ENCODE assay signal across 19 cellular contexts in the genomic region with DNA sequence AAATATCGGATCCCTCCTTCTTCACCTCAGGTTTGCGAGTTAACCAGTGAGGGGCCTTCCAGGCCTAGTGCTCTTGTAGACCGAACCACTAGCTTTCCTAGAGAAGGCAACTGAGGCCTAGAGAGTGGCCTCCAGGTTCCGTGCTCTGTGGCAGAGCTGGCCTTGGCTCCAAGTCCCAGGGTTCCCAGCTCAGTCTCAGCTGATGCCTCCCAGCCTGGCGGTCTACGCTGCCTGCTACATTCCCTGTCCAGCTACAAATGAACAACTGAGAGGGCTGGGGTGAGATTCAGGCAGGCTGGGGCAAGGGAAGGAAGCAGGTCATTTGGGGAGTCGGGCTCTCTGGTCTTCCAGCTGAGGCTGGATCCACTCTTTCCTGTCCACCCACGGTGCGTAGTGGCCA. TPM values are rescaled to one million over a fixed set of nuclear protein-coding genes. Genes with fewer than 3 reads are reported as not detected.
DNase-seq lines count a peak whose midpoint lies in the region; ATAC-seq and TF ChIP-seq lines count a peak whose summit lies in the region.
"Had no signal": no experiment of that assay in that cellular context is flagged by ENCODE, and none has a peak within 500 bp of the region (broad histone marks: within the 10 kb centered on the region; RNA-seq: fewer than 3 reads in every experiment).

No MANE protein-coding gene starts in this region.

- no peak overlapping the region; the same call in 1 of the 2 replicates for H3K4me2 ChIP-seq in IMR-90 (ENCODE audit: low read depth, low read length)

- POLR2A ChIA-PET in AG04450 (lab: Yijun Ruan, JAX) = no interaction called here
- POLR2A ChIA-PET in IMR-90 (lab: Charles Lee; ENCODE audit: unreplicated experiment) = no interaction called here

- intact Hi-C loops in IMR-90 (cut with micrococcal nuclease) (loop anchor here (2.0 kb wide), 1 partner anchor 31 kb away; no protein-coding TSS in a partner anchor), psoas muscle (cut with DNase I) (loop anchor here (10.0 kb wide), 2 partner anchors 69 to 259 kb away; no protein-coding TSS in a partner anchor)

- peak overlapping the region; percentile 3 for H2AFZ ChIP-seq in IMR-90 (replicated peaks; ENCODE audit: low read length, poor library complexity)

- H3K23ac ChIP-seq in IMR-90 (ENCODE audit: low read depth, low read length) = no peak overlapping the region

- TF ChIP-seq CTCF in AG04450 (IDR thresholded peaks at IDR 0.05; ENCODE audit: low read depth, low read length) (no peak), IMR-90 (conservative IDR thresholded peaks at IDR 0.05; ENCODE audit: low read depth, low read length) (no peak), psoas muscle (IDR thresholded peaks at IDR 0.05) (no peak), coronary artery (IDR thresholded peaks at IDR 0.05) (no peak)

- H2BK120ac ChIP-seq in IMR-90 (ENCODE audit: low read depth, low read length) = no peak overlapping the region; the same call in 1 of the 2 replicates

- peaks cover 0 to 15% of the 10 kb centered on the region in 2 donors for H3K4me1 Mint-ChIP-seq in immature natural killer cell
- no peaks in the 10 kb centered on the region for H3K4me1 Mint-ChIP-seq in activated CD8-positive, alpha-beta memory T cell treated with anti-CD3 and anti-CD28 coated beads, Interleukin-2, amount 10 ng/mL, durations not matched to agents 7 days and 5 days

- H3K9me3 ChIP-seq in AG04450 (ENCODE audit: control insufficient read depth, insufficient read depth, low read length) (no peaks in the 10 kb centered on the region; the same call in 1 of the 2 replicates), IMR-90 (ENCODE audit: control insufficient read depth, insufficient read depth, low read length) (no peaks in the 10 kb centered on the region), psoas muscle (no peaks in the 10 kb centered on the region)

- H3K18ac ChIP-seq in IMR-90 (ENCODE audit: low read depth, low read length) = no peak overlapping the region; the same call in 1 of the 2 replicates

- H3K9me3 Mint-ChIP-seq in immature natural killer cell = no peaks in the 10 kb centered on the region
- H3K9me3 Mint-ChIP-seq in activated CD8-positive, alpha-beta memory T cell treated with anti-CD3 and anti-CD28 coated beads, Interleukin-2, amount 10 ng/mL, durations not matched to agents 7 days and 5 days (ENCODE audit: low read depth) = no peaks in the 10 kb centered on the region
- H3K9me3 Mint-ChIP-seq: HFFc6 had no signal

- CTCF ChIA-PET in AG04450 (lab: Charles Lee) (interaction anchor here (2.2 kb wide), 1 partner anchor 39 kb away, joined by 7 read pairs; no protein-coding TSS in a partner anchor), IMR-90 (lab: Yijun Ruan, JAX) (interaction anchor here (1.0 kb wide), 2 partner anchors 27 to 65 kb away, joined by 3 to 4 read pairs; no protein-coding TSS in a partner anchor)
- CTCF ChIA-PET in activated CD8-positive, alpha-beta memory T cell treated with anti-CD3 and anti-CD28 coated beads, Interleukin-2, amount 10 ng/mL, durations not matched to agents 7 days and 5 days (lab: Charles Lee) = no interaction called here

- H3K4me1 ChIP-seq in IMR-90 (ENCODE audit: control insufficient read depth, insufficient read depth, low read length) (peaks cover 23% of the 10 kb centered on the region), psoas muscle (peaks cover 41% of the 10 kb centered on the region)

- 0 out of 2 replicates have a peak overlapping the region, but pooled peaks have one; percentile 17 for H3K4ac ChIP-seq in IMR-90 (ENCODE audit: low read depth, low read length)

- H2BK20ac ChIP-seq in IMR-90 (ENCODE audit: low read depth, low read length) = 0 out of 2 replicates have a peak overlapping the region, but pooled peaks have one; percentile 9

- H2BK15ac ChIP-seq in IMR-90 (ENCODE audit: low read depth, low read length) = no peak overlapping the region; the same call in 2 of the 3 replicates

- dilution Hi-C loops in IMR-90 (cut with HindIII; ENCODE audit: low sequenced_read_pairs, unreplicated experiment) = no loop called here

- H3K27me3 Mint-ChIP-seq in immature natural killer cell (ENCODE audit: low read depth in 3 of 3) = peaks cover 0 to 4% (median 2%) of the 10 kb centered on the region in 3 donors
- H3K27me3 Mint-ChIP-seq in activated CD8-positive, alpha-beta memory T cell treated with anti-CD3 and anti-CD28 coated beads, Interleukin-2, amount 10 ng/mL, durations not matched to agents 7 days and 5 days = peaks cover 35% of the 10 kb centered on the region

- peak overlapping the region; percentile 3; the same call in 1 of the 2 replicates for H2AK5ac ChIP-seq in IMR-90 (ENCODE audit: low read depth, low read length)

- no peak overlapping the region; a peak in 1 of 4 replicates for H4K8ac ChIP-seq in IMR-90 (ENCODE audit: low read depth in 2 of 2, low read length in 2 of 2)

- H3K4me3 Mint-ChIP-seq in immature natural killer cell = peak overlapping the region in 3 of 5 donors; percentile 15 to 32 (median 18)
- H3K4me3 Mint-ChIP-seq in activated CD8-positive, alpha-beta memory T cell treated with anti-CD3 and anti-CD28 coated beads, Interleukin-2, amount 10 ng/mL, durations not matched to agents 7 days and 5 days = no peak overlapping the region
- H3K4me3 Mint-ChIP-seq: HFFc6 had no signal

- H3K56ac ChIP-seq in IMR-90 (ENCODE audit: extremely low read depth, insufficient read depth, low read length) = no peak overlapping the region

- peaks cover 0 to 32% of the 10 kb centered on the region in 2 experiments; a peak in 2 of 4 replicates for H3K79me1 ChIP-seq in IMR-90 (ENCODE audit: low read depth in 1 of 2, low read length in 2 of 2)

- no peak overlapping the region for H2BK5ac ChIP-seq in IMR-90 (ENCODE audit: low read depth, low read length, poor library complexity, severe bottlenecking)

- no peak overlapping the region; the same call in 1 of the 2 replicates for H4K91ac ChIP-seq in IMR-90 (ENCODE audit: insufficient read depth, low read depth, low read length)

- no peak for DNase-seq in AG04450 (ENCODE audit: low read depth, low spot score)
- DNase-seq in IMR-90 = no peak
- no peak for DNase-seq in immature natural killer cell
- no peak for DNase-seq in psoas muscle
- no peak for DNase-seq in activated CD8-positive, alpha-beta memory T cell treated with anti-CD3 and anti-CD28 coated beads, Interleukin-2, amount 10 ng/mL, durations not matched to agents 7 days and 5 days
- no peak for DNase-seq in T1000 (lab: John Stamatoyannopoulos, UW)
- DNase-seq in stimulated activated naive CD4-positive, alpha-beta T cell treated with Interleukin-2 at 50 U/mL for 16 hours (lab: John Stamatoyannopoulos, UW) = no peak
- no peak for DNase-seq in coronary artery (ENCODE audit: low spot score)
- DNase-seq: EL, H7, HFFc6, Kasumi-1, NCI-H1694, NCI-H2081 treated with DMSO at 0.1 percent for 48 hours, NCI-H2171 treated with DMSO at 0.1 percent for 48 hours, NCI-H446, NCI-H526 had no signal

- H2AK9ac ChIP-seq in IMR-90 (replicated peaks; ENCODE audit: low read depth, low read length, poor library complexity) = no peak overlapping the region

- H3K9ac ChIP-seq in IMR-90 (ENCODE audit: low read depth, low read length) = no peak overlapping the region

- H3K36me3 ChIP-seq in IMR-90 (ENCODE audit: control insufficient read depth, insufficient read depth, low read length) (no peaks in the 10 kb centered on the region), psoas muscle (ENCODE audit: insufficient read depth in 1 of 2, low read depth in 1 of 2) (peaks cover 0 to 5% of the 10 kb centered on the region in 2 donors)

- no peak for TF ChIP-seq RAD21 in IMR-90 (IDR thresholded peaks at IDR 0.05; ENCODE audit: low read length)

- in situ Hi-C loops in IMR-90 (cut with MboI; ENCODE audit: low sequenced_read_pairs) = loop anchor here (25.0 kb wide), 1 partner anchor 1011 kb away; no protein-coding TSS in a partner anchor

- H3K36me3 Mint-ChIP-seq in immature natural killer cell = no peaks in the 10 kb centered on the region
- no peaks in the 10 kb centered on the region for H3K36me3 Mint-ChIP-seq in activated CD8-positive, alpha-beta memory T cell treated with anti-CD3 and anti-CD28 coated beads, Interleukin-2, amount 10 ng/mL, durations not matched to agents 7 days and 5 days

- H3K27me3 ChIP-seq in AG04450 (ENCODE audit: control insufficient read depth, insufficient read depth, low read length) (no peaks in the 10 kb centered on the region), IMR-90 (ENCODE audit: control insufficient read depth, insufficient read depth, low read length) (no peaks in the 10 kb centered on the region; the same call in 1 of the 2 replicates), psoas muscle (ENCODE audit: insufficient read depth in 3 of 3, low read length in 2 of 3) (no peaks in the 10 kb centered on the region)

- H3K9me1 ChIP-seq in IMR-90 (ENCODE audit: insufficient read depth, low read length) = peaks cover 12% of the 10 kb centered on the region

- H3K27ac ChIP-seq in AG04450 (ENCODE audit: low read depth, low read length) = peak overlapping the region; percentile 31
- H3K27ac ChIP-seq in IMR-90 (ENCODE audit: insufficient read depth, low read length) = no peak overlapping the region
- H3K27ac ChIP-seq in psoas muscle = peak overlapping the region; percentile 99
- H3K27ac ChIP-seq in coronary artery = no peak overlapping the region

- H3K14ac ChIP-seq in IMR-90 (replicated peaks; ENCODE audit: low read depth, low read length) = peak overlapping the region; percentile 15; the same call in 1 of the 2 replicates

- no TSS peak for BruUV-seq in IMR-90 (replicated peaks; lab: Mats Ljungman, UMichigan)

- H3K4me3 ChIP-seq in AG04450 (ENCODE audit: low read depth, low read length) = no peak overlapping the region
- H3K4me3 ChIP-seq in IMR-90 (ENCODE audit: insufficient read depth, low read depth, low read length) = no peak overlapping the region
- H3K4me3 ChIP-seq in psoas muscle = peak overlapping the region; percentile 97
- H3K4me3 ChIP-seq in coronary artery = no peak overlapping the region

- ATAC-seq in IMR-90 (ENCODE audit: low read depth) (no peak), psoas muscle (no peak)
- ATAC-seq in activated CD8-positive, alpha-beta memory T cell treated with anti-CD3 and anti-CD28 coated beads, Interleukin-2, amount 10 ng/mL, durations not matched to agents 7 days and 5 days = no peak
- ATAC-seq: Right ventricle myocardium inferior had no signal

- 65% methylated on average over 2 of the region's 9 CpGs; no CpG with 5 or more reads in 1 of the 2 experiments for WGBS in IMR-90 (ENCODE audit: extremely low coverage in 2 of 2, insufficient read length in 1 of 2), 2 experiments
- 47 to 73% (median 55%) methylated on average over 9 of the region's 9 CpGs for WGBS in psoas muscle, 3 donors

- H3K27ac Mint-ChIP-seq in immature natural killer cell = no peak overlapping the region
- no peak overlapping the region for H3K27ac Mint-ChIP-seq in activated CD8-positive, alpha-beta memory T cell treated with anti-CD3 and anti-CD28 coated beads, Interleukin-2, amount 10 ng/mL, durations not matched to agents 7 days and 5 days
- H3K27ac Mint-ChIP-seq: HFFc6 had no signal

- no peaks in the 10 kb centered on the region for H4K20me1 ChIP-seq in IMR-90 (ENCODE audit: insufficient read depth, low read length)

- H4K5ac ChIP-seq in IMR-90 (ENCODE audit: low read depth, low read length) = no peak overlapping the region

- no peak for TF ChIP-seq POLR2A in IMR-90 (IDR thresholded peaks at IDR 0.05; ENCODE audit: low read depth, low read length)

RNA-seq across cellular contexts. Expression of a gene that starts 2.3 kb away (rescaled TPM):
- polyA plus RNA-seq in AG04450 (2011; rRNA removed) = 34.3 and 42.7 TPM in 2 replicates
- polyA minus RNA-seq in AG04450 (2011; rRNA and poly(A)+ RNA removed) = 32.6 and 39.5 TPM in 2 replicates
- 18.9 and 19.4 TPM in 2 replicates for total RNA-seq in IMR-90 (2012; rRNA removed)
- 43.9 and 46.6 TPM in 2 replicates for polyA plus RNA-seq in IMR-90 (2012; rRNA removed)
- polyA plus RNA-seq in IMR-90 (2012; cell fraction: cytosol; rRNA removed) = 19.1 and 50.3 TPM in 2 replicates
- polyA plus RNA-seq in IMR-90 (2012; cell fraction: nucleus; rRNA removed; ENCODE audit: low replicate concordance) = 35.5 and 93.9 TPM in 2 replicates
- 1 to 10 TPM in 1 of 3 donors, under 1 TPM in 1, not detected in 1; 0.83 to 1.9 TPM for polyA plus RNA-seq in immature natural killer cell
- 10 to 100 TPM; 12.3 to 47.4 (median 22.8) TPM for total RNA-seq in psoas muscle
- 10 to 100 TPM in 1 of 3 donors, 1 to 10 TPM in 2; 8.6 to 15.7 (median 8.9) TPM for polyA plus RNA-seq in psoas muscle
- total RNA-seq in activated CD8-positive, alpha-beta memory T cell treated with anti-CD3 and anti-CD28 coated beads, Interleukin-2, amount 10 ng/mL, durations not matched to agents 7 days and 5 days = under 1 TPM; 0.15 to 0.68 TPM
- total RNA-seq: OCI-LY7 had no signal

Comparison
In these comparisons a context has a peak if more than half of its experiments do, and no peak if none do; other contexts are left out.
1. H3K27ac ChIP-seq: peak in AG04450 (single experiment) and psoas muscle (single experiment); none in IMR-90 (single experiment) and coronary artery (0 of 2).